ENCODE assay signal across 11 cellular contexts in genomic region chr9:113574381-113575262, GRCh38.
DNase-seq lines count a peak whose midpoint lies in the region; ATAC-seq, FAIRE-seq and TF ChIP-seq lines count a peak whose summit lies in the region.
"Had no signal": no experiment of that assay in that cellular context is flagged by ENCODE, and none has a peak within 500 bp of the region (broad histone marks: within the 10 kb centered on the region; RNA-seq: fewer than 3 reads in every experiment).

No MANE protein-coding gene starts in this region.

- intact Hi-C loops in stomach (cut with DNase I; ENCODE audit: low total_unique reads): loop anchor here (10.0 kb wide), 1 partner anchor 110 kb away; the partner anchor contains the start of gene RGS3

- no peak for ATAC-seq in HG03460 (IDR thresholded peaks at IDR 0.05; ENCODE audit: unreplicated experiment)
- ATAC-seq in HG02571 (IDR thresholded peaks at IDR 0.05; ENCODE audit: unreplicated experiment): no peak
- ATAC-seq: K562 had no signal

- no peak for TF ChIP-seq POLR2A in stomach (IDR thresholded peaks at IDR 0.05)

- H3K36me3 Mint-ChIP-seq in astrocyte (ENCODE audit: low read depth, unreplicated experiment) (peaks cover 9% of the 10 kb centered on the region), immature natural killer cell (peaks cover 0 to 5% (median 0%) of the 10 kb centered on the region in 3 donors)
- H3K36me3 Mint-ChIP-seq: naive B cell had no signal

- peak overlapping the region; percentile 36 for H3K4me2 ChIP-seq in astrocyte (ENCODE audit: low read length)

- no peak overlapping the region for H3K4me3 ChIP-seq in astrocyte (ENCODE audit: insufficient read depth, low read depth, low read length)
- no peak overlapping the region for H3K4me3 ChIP-seq in stomach
- H3K4me3 ChIP-seq: K562 had no signal

- H3K27ac ChIP-seq in astrocyte (ENCODE audit: low read depth, low read length): no peak overlapping the region
- H3K27ac ChIP-seq in stomach: peak overlapping the region; percentile 13 to 57 (median 46)
- H3K27ac ChIP-seq: WERI-Rb-1 had no signal

- no peaks in the 10 kb centered on the region for H3K9me3 ChIP-seq in astrocyte (ENCODE audit: insufficient read depth, low read depth, low read length)
- H3K9me3 ChIP-seq in stomach: no peaks in the 10 kb centered on the region

- H3K27ac Mint-ChIP-seq in astrocyte (ENCODE audit: unreplicated experiment): no peak overlapping the region
- H3K27ac Mint-ChIP-seq in immature natural killer cell: peak overlapping the region; percentile 76 to 96 (median 90)

- peaks cover 42% of the 10 kb centered on the region for H3K79me2 ChIP-seq in astrocyte (ENCODE audit: insufficient read depth, low read length)

- H3K4me1 ChIP-seq in astrocyte (ENCODE audit: insufficient read depth, low read length) (peaks cover 32% of the 10 kb centered on the region), stomach (peaks cover 22 to 84% (median 53%) of the 10 kb centered on the region in 4 donors)

- H3K9me3 Mint-ChIP-seq in astrocyte (ENCODE audit: unreplicated experiment) (peaks cover 3% of the 10 kb centered on the region), immature natural killer cell (peaks cover 0 to 2% (median 0%) of the 10 kb centered on the region in 6 donors)
- H3K9me3 Mint-ChIP-seq: naive B cell had no signal

- H3K4me3 Mint-ChIP-seq in astrocyte (ENCODE audit: unreplicated experiment) (no peak overlapping the region), immature natural killer cell (peak overlapping the region; percentile 31 to 72 (median 60))

- H3K4me1 Mint-ChIP-seq in astrocyte (ENCODE audit: low read depth, unreplicated experiment) (peaks cover 37% of the 10 kb centered on the region), immature natural killer cell (peaks cover 99% of the 10 kb centered on the region in 2 donors)

- peaks cover 4% of the 10 kb centered on the region for H4K20me1 ChIP-seq in astrocyte (ENCODE audit: insufficient read depth, low read length)

- H3K9ac ChIP-seq in astrocyte (ENCODE audit: low read length): peak overlapping the region; percentile 0

- no peaks in the 10 kb centered on the region for H3K27me3 ChIP-seq in astrocyte (ENCODE audit: insufficient read depth, low read length)
- H3K27me3 ChIP-seq in stomach: no peaks in the 10 kb centered on the region

- TF ChIP-seq EP300 in stomach (IDR thresholded peaks at IDR 0.05): no peak

- peak overlapping the region; percentile 37 for H2AFZ ChIP-seq in astrocyte (ENCODE audit: low read depth, low read length)

- no peaks in the 10 kb centered on the region for H3K27me3 Mint-ChIP-seq in astrocyte (ENCODE audit: low read depth, unreplicated experiment)
- peaks cover 5 to 22% (median 6%) of the 10 kb centered on the region in 3 donors for H3K27me3 Mint-ChIP-seq in immature natural killer cell (ENCODE audit: low read depth in 3 of 3)

- TF ChIP-seq CTCF in astrocyte (IDR thresholded peaks at IDR 0.05; ENCODE audit: insufficient read depth, low read depth, low read length) (no peak), stomach (IDR thresholded peaks at IDR 0.05) (no peak)

- no peak for FAIRE-seq in astrocyte (lab: Jason Lieb, UNC)
- FAIRE-seq: K562 had no signal

- H3K36me3 ChIP-seq in astrocyte (ENCODE audit: insufficient read depth, low read length) (no peaks in the 10 kb centered on the region), stomach (no peaks in the 10 kb centered on the region)
- H3K36me3 ChIP-seq: WERI-Rb-1 had no signal

- peak; percentile 90 for DNase-seq in M059J (ENCODE audit: low read depth)
- DNase-seq in astrocyte (ENCODE audit: low read depth): no peak
- DNase-seq in immature natural killer cell: no peak
- no peak for DNase-seq in stomach
- no peak for DNase-seq in NCI-H526 (lab: John Stamatoyannopoulos, UW)
- DNase-seq: naive B cell, NCI-H748 treated with DMSO at 0.1 percent for 48 hours, WERI-Rb-1 had no signal

- 83 to 88% (median 83%) methylated on average over 12 to 14 of the region's 14 CpGs for WGBS in stomach, 5 donors
